8 cellular contexts compared by ENCODE assay signal in the genomic region with DNA sequence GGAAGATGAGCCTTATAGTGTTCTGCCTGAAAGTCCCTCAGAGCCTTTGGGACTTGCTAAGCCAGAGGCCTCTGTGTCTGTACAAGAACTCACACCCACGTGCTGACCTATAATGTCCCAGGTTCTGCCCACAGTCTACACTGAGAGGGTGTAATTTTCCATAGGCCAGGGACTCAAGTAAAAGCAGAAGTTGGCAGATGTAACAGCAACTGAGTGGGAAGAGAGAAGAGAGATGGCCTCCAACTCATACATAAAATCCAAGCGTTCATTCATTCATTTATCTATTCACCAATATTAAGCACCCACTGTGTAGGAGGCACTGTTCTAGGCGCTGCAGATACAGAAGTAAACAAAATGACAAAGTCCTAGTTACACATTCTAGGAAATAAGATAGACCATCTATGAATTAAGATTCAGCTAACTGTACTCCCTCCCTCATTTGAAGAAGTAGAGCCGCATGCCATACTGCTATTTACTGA. TPM values are rescaled to one million over a fixed set of nuclear protein-coding genes. Genes with fewer than 3 reads are reported as not detected.
DNase-seq lines count a peak whose midpoint lies in the region; ATAC-seq and TF ChIP-seq lines count a peak whose summit lies in the region.

No MANE protein-coding gene starts in this region.

- TF ChIP-seq CTCF in PC-3 (conservative IDR thresholded peaks at IDR 0.05; ENCODE audit: low read depth, low read length) = no peak
- TF ChIP-seq CTCF in GM23338 (conservative IDR thresholded peaks at IDR 0.05; ENCODE audit: low read depth in 2 of 2) = no peak

- peaks cover 32 to 60% (median 44%) of the 10 kb centered on the region in 7 donors for H3K4me1 Mint-ChIP-seq in naive thymus-derived CD4-positive, alpha-beta T cell
- H3K4me1 Mint-ChIP-seq in GM23338 = peaks cover 21% of the 10 kb centered on the region

- H4K20me1 ChIP-seq in PC-3 (ENCODE audit: low read length) (no peaks in the 10 kb centered on the region), GM23338 (replicated peaks; ENCODE audit: insufficient read depth) (no peaks in the 10 kb centered on the region)

- BruUV-seq in PC-3 (replicated peaks; lab: Mats Ljungman, UMichigan) = no TSS peak

- H3K27ac Mint-ChIP-seq in naive thymus-derived CD4-positive, alpha-beta T cell = peak overlapping the region in 3 of 9 donors; percentile 28 to 78 (median 68)
- no peak overlapping the region for H3K27ac Mint-ChIP-seq in GM23338

- H3K27me3 Mint-ChIP-seq in naive thymus-derived CD4-positive, alpha-beta T cell = no peaks in the 10 kb centered on the region
- H3K27me3 Mint-ChIP-seq in GM23338 (ENCODE audit: insufficient read depth, low read depth, poor library complexity) = peaks cover 14% of the 10 kb centered on the region

- H3K27me3 ChIP-seq in PC-3 (ENCODE audit: low read length) (no peaks in the 10 kb centered on the region), GM23338 (ENCODE audit: insufficient read depth) (no peaks in the 10 kb centered on the region)
- H3K27me3 ChIP-seq in naive thymus-derived CD4-positive, alpha-beta T cell (ENCODE audit: control insufficient read depth in 2 of 2, insufficient read depth in 2 of 2, low read length in 2 of 2) = no peaks in the 10 kb centered on the region

- TF ChIP-seq POLR2A in erythroblast (IDR thresholded peaks at IDR 0.05; ENCODE audit: low read length) = no peak

- H3K9me3 Mint-ChIP-seq in naive thymus-derived CD4-positive, alpha-beta T cell = peaks cover 0 to 2% (median 0%) of the 10 kb centered on the region in 11 donors
- no peaks in the 10 kb centered on the region for H3K9me3 Mint-ChIP-seq in GM23338

- peak overlapping the region; percentile 31; the same call in 1 of the 2 replicates for H3K27ac ChIP-seq in PC-3 (ENCODE audit: low read length)
- no peak overlapping the region for H3K27ac ChIP-seq in naive thymus-derived CD4-positive, alpha-beta T cell (ENCODE audit: low read depth, low read length)
- H3K27ac ChIP-seq in GM23338 (ENCODE audit: low read depth) = no peak overlapping the region

- H3K9me3 ChIP-seq in PC-3 (ENCODE audit: low read length) = no peaks in the 10 kb centered on the region
- H3K9me3 ChIP-seq in naive thymus-derived CD4-positive, alpha-beta T cell (ENCODE audit: control insufficient read depth in 2 of 3, low read length in 3 of 3) = no peaks in the 10 kb centered on the region

- ATAC-seq in GM18858 (IDR thresholded peaks at IDR 0.05; ENCODE audit: unreplicated experiment) (peak; percentile 28), HG02763 (IDR thresholded peaks at IDR 0.05; ENCODE audit: unreplicated experiment) (peak; percentile 26), PC-3 (no peak), GM23338 (no peak)
- peak; percentile 44 for ATAC-seq in naive thymus-derived CD4-positive, alpha-beta T cell

- H2AFZ ChIP-seq in PC-3 (ENCODE audit: low read length) (no peak overlapping the region), GM23338 (no peak overlapping the region)

- CTCF ChIA-PET in PC-3 (lab: Charles Lee) = no interaction called here
- CTCF ChIA-PET in naive thymus-derived CD4-positive, alpha-beta T cell (lab: Charles Lee) = interaction anchor here (0.7 kb wide), 1 partner anchor 8 kb away, joined by 4 read pairs; no protein-coding TSS in a partner anchor

- H3K36me3 Mint-ChIP-seq in naive thymus-derived CD4-positive, alpha-beta T cell = peaks cover 0 to 8% (median 0%) of the 10 kb centered on the region in 5 donors
- no peaks in the 10 kb centered on the region for H3K36me3 Mint-ChIP-seq in GM23338 (ENCODE audit: low read depth)

- H3K9ac ChIP-seq in PC-3 (ENCODE audit: low read length) = no peak overlapping the region

- H3K36me3 ChIP-seq in PC-3 (ENCODE audit: low read depth, low read length) (no peaks in the 10 kb centered on the region), GM23338 (ENCODE audit: insufficient read depth) (no peaks in the 10 kb centered on the region)
- no peaks in the 10 kb centered on the region for H3K36me3 ChIP-seq in naive thymus-derived CD4-positive, alpha-beta T cell (ENCODE audit: control insufficient read depth in 2 of 3, insufficient read depth in 3 of 3, low read length in 3 of 3)

- intact Hi-C loops in PC-3 (cut with micrococcal nuclease) = no loop called here
- intact Hi-C loops in naive thymus-derived CD4-positive, alpha-beta T cell (cut with micrococcal nuclease) = loop anchor here (1.0 kb wide), 3 partner anchors 8 to 77 kb away; no protein-coding TSS in a partner anchor

- POLR2A ChIA-PET in PC-3 (lab: Charles Lee; ENCODE audit: unreplicated experiment) = no interaction called here
- POLR2A ChIA-PET in naive thymus-derived CD4-positive, alpha-beta T cell (lab: Charles Lee) = interaction anchor here (0.7 to 1.0 kb wide), 5 partner anchors 8 to 267 kb away, joined by 3 to 5 read pairs (median 3); no protein-coding TSS in a partner anchor

- DNase-seq in PC-3 (no peak), GM23338 (ENCODE audit: low spot score) (no peak), occipital lobe (lab: John Stamatoyannopoulos, UW) (no peak), erythroblast (lab: John Stamatoyannopoulos, UW) (no peak), iPS-NIHi11 (ENCODE audit: low spot score) (no peak)
- peak in 1 of 9 donors; percentile 53 for DNase-seq in naive thymus-derived CD4-positive, alpha-beta T cell

- peaks cover 31% of the 10 kb centered on the region for H3K4me1 ChIP-seq in PC-3 (ENCODE audit: insufficient read depth, low read length)
- H3K4me1 ChIP-seq in naive thymus-derived CD4-positive, alpha-beta T cell (ENCODE audit: control insufficient read depth in 2 of 2, insufficient read depth in 2 of 2, low read length in 2 of 2) = peaks cover 18 to 19% of the 10 kb centered on the region in 2 donors
- H3K4me1 ChIP-seq in GM23338 (ENCODE audit: insufficient read depth) = peaks cover 20% of the 10 kb centered on the region

- H3F3A ChIP-seq in PC-3 (ENCODE audit: low read length, unreplicated experiment) = no peaks in the 10 kb centered on the region
- H3F3A ChIP-seq in GM23338 (replicated peaks; ENCODE audit: low read depth) = no peaks in the 10 kb centered on the region; the same call in 1 of the 2 replicates

- H3K4me3 Mint-ChIP-seq in naive thymus-derived CD4-positive, alpha-beta T cell = peak overlapping the region in 4 of 10 donors; percentile 14 to 48 (median 16)
- no peak overlapping the region for H3K4me3 Mint-ChIP-seq in GM23338

- H3K4me3 ChIP-seq in PC-3 (ENCODE audit: low read length) (no peak overlapping the region), GM23338 (no peak overlapping the region)
- no peak overlapping the region for H3K4me3 ChIP-seq in naive thymus-derived CD4-positive, alpha-beta T cell (ENCODE audit: low read length)

- no peaks in the 10 kb centered on the region for H3K9me2 ChIP-seq in PC-3 (replicated peaks; ENCODE audit: low read length)
- no peaks in the 10 kb centered on the region for H3K9me2 ChIP-seq in GM23338 (ENCODE audit: insufficient read depth)

- H3K4me2 ChIP-seq in PC-3 (ENCODE audit: low read length) (0 out of 2 replicates have a peak overlapping the region, but pooled peaks have one; percentile 4), GM23338 (no peak overlapping the region)

- H3K79me2 ChIP-seq in PC-3 (ENCODE audit: low read length) = no peaks in the 10 kb centered on the region
- H3K79me2 ChIP-seq in GM23338 (replicated peaks; ENCODE audit: insufficient read depth) = no peaks in the 10 kb centered on the region

TF ChIP-seq in GM23338, 12 proteins besides CTCF, POLR2A, EP300 and RAD21 (continues in another document):
- TF ChIP-seq EZH2 (IDR thresholded peaks at IDR 0.05; ENCODE audit: low read depth, unreplicated experiment) (no peak), JUNB (IDR thresholded peaks at IDR 0.05; ENCODE audit: unreplicated experiment) (no peak), ZNF114 (CRISPR knock-in tag; IDR thresholded peaks at IDR 0.05) (no peak)
- TF ChIP-seq, protein P1, sequence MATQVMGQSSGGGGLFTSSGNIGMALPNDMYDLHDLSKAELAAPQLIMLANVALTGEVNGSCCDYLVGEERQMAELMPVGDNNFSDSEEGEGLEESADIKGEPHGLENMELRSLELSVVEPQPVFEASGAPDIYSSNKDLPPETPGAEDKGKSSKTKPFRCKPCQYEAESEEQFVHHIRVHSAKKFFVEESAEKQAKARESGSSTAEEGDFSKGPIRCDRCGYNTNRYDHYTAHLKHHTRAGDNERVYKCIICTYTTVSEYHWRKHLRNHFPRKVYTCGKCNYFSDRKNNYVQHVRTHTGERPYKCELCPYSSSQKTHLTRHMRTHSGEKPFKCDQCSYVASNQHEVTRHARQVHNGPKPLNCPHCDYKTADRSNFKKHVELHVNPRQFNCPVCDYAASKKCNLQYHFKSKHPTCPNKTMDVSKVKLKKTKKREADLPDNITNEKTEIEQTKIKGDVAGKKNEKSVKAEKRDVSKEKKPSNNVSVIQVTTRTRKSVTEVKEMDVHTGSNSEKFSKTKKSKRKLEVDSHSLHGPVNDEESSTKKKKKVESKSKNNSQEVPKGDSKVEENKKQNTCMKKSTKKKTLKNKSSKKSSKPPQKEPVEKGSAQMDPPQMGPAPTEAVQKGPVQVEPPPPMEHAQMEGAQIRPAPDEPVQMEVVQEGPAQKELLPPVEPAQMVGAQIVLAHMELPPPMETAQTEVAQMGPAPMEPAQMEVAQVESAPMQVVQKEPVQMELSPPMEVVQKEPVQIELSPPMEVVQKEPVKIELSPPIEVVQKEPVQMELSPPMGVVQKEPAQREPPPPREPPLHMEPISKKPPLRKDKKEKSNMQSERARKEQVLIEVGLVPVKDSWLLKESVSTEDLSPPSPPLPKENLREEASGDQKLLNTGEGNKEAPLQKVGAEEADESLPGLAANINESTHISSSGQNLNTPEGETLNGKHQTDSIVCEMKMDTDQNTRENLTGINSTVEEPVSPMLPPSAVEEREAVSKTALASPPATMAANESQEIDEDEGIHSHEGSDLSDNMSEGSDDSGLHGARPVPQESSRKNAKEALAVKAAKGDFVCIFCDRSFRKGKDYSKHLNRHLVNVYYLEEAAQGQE (IDR thresholded peaks at IDR 0.05; ENCODE audit: unreplicated experiment) = no peak
- TF ChIP-seq, protein P2, sequence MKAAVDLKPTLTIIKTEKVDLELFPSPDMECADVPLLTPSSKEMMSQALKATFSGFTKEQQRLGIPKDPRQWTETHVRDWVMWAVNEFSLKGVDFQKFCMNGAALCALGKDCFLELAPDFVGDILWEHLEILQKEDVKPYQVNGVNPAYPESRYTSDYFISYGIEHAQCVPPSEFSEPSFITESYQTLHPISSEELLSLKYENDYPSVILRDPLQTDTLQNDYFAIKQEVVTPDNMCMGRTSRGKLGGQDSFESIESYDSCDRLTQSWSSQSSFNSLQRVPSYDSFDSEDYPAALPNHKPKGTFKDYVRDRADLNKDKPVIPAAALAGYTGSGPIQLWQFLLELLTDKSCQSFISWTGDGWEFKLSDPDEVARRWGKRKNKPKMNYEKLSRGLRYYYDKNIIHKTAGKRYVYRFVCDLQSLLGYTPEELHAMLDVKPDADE (IDR thresholded peaks at IDR 0.05) = no peak

RNA-seq across cellular contexts. Expression of a gene that starts 41.7 kb away (rescaled TPM):
- total RNA-seq in PC-3 (2014; rRNA removed) = 10.4 and 19.2 TPM in 2 replicates
- total RNA-seq in naive thymus-derived CD4-positive, alpha-beta T cell = 10 to 100 TPM; 16.2 to 38.4 (median 23.4) TPM
- 10 to 100 TPM; 19.9 to 22.2 TPM for polyA plus RNA-seq in naive thymus-derived CD4-positive, alpha-beta T cell
- total RNA-seq in GM23338 (2014; rRNA removed; shearing (Covaris generic)) = 18.9 and 23.3 TPM in 2 replicates
- 11.6 and 13.6 TPM in 2 replicates for polyA plus RNA-seq in GM23338 (2016; fragmentation: Nextera tagmentation; extraction: Ambion mirVana)
- 29.8 TPM for total RNA-seq in occipital lobe

Comparison
In these comparisons a context has a peak if more than half of its experiments do, and no peak if none do; other contexts are left out.
1. ATAC-seq: peak in GM18858 (single experiment), HG02763 (single experiment) and naive thymus-derived CD4-positive, alpha-beta T cell (single experiment); none in PC-3 (single experiment) and GM23338 (single experiment).